In the genomic region with DNA sequence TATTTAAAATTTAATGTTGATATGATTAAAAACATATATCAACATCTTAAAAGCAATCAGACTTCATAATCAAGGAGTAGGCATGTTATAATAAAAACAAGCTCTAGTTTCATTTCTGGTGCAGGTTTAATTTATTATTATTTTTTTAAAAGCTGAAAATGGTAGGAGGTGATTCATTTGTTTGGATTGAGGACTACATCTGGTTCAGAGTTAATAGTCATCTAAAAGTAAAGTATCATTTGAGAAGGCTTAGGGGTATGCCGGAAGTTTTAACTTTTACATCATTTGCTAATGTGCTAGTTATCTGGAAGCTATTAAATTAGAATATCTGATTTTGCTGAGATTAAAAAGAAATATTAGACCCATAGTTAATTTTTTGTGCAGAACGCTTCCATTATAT, we compare ENCODE assay signal across 1 cellular context.
TF ChIP-seq lines count a peak whose summit lies in the region.

No MANE protein-coding gene starts in this region.

TF ChIP-seq in IMR-90, 13 proteins besides CTCF, POLR2A, EP300 and RAD21:
- TF ChIP-seq MAZ (IDR thresholded peaks at IDR 0.05; ENCODE audit: borderline replicate concordance, low read depth, low read length) = no peak
- no peak for TF ChIP-seq CHD1 (IDR thresholded peaks at IDR 0.05; ENCODE audit: low read depth, low read length)
- TF ChIP-seq CEBPB (IDR thresholded peaks at IDR 0.05; ENCODE audit: low read depth, low read length) = no peak
- TF ChIP-seq FOS (IDR thresholded peaks at IDR 0.05; ENCODE audit: low read depth, low read length) = no peak
- TF ChIP-seq NFE2L2 (IDR thresholded peaks at IDR 0.05; ENCODE audit: low read depth, low read length) = no peak
- TF ChIP-seq BHLHE40 (IDR thresholded peaks at IDR 0.05; ENCODE audit: low read depth, low read length) = no peak
- TF ChIP-seq MXI1 (IDR thresholded peaks at IDR 0.05; ENCODE audit: borderline replicate concordance, low read depth, low read length) = no peak
- no peak for TF ChIP-seq MAFK (IDR thresholded peaks at IDR 0.05; ENCODE audit: low read depth, low read length)
- TF ChIP-seq, protein P1, sequence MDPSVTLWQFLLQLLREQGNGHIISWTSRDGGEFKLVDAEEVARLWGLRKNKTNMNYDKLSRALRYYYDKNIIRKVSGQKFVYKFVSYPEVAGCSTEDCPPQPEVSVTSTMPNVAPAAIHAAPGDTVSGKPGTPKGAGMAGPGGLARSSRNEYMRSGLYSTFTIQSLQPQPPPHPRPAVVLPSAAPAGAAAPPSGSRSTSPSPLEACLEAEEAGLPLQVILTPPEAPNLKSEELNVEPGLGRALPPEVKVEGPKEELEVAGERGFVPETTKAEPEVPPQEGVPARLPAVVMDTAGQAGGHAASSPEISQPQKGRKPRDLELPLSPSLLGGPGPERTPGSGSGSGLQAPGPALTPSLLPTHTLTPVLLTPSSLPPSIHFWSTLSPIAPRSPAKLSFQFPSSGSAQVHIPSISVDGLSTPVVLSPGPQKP (IDR thresholded peaks at IDR 0.05; ENCODE audit: borderline replicate concordance, low read depth, low read length) = no peak
- no peak for TF ChIP-seq RCOR1 (IDR thresholded peaks at IDR 0.05; ENCODE audit: insufficient replicate concordance, low read length)
- TF ChIP-seq SMC3 (IDR thresholded peaks at IDR 0.05; ENCODE audit: low read depth, low read length) = no peak
